2 cellular contexts compared by ENCODE assay signal in genomic region chr17:6979440-6979839, GRCh38.
TF ChIP-seq lines count a peak whose summit lies in the region.

No MANE protein-coding gene starts in this region.

TF ChIP-seq in HEK293, 187 proteins besides CTCF, POLR2A, EP300 and RAD21:
- peak; percentile 80 for TF ChIP-seq ZNF146 (tag by site-specific recombination; IDR thresholded peaks at IDR 0.05)

TF ChIP-seq in K562, 482 proteins besides CTCF, POLR2A, EP300 and RAD21:
- TF ChIP-seq BCOR (IDR thresholded peaks at IDR 0.05) (0 out of 2 replicates have a peak, but pooled peaks have one; percentile 19), ZNF146 (CRISPR knock-in tag; IDR thresholded peaks at IDR 0.05; ENCODE audit: unreplicated experiment) (peak; percentile 77)
